Comparison of ENCODE assay signal across 1 cellular context in the genomic region with DNA sequence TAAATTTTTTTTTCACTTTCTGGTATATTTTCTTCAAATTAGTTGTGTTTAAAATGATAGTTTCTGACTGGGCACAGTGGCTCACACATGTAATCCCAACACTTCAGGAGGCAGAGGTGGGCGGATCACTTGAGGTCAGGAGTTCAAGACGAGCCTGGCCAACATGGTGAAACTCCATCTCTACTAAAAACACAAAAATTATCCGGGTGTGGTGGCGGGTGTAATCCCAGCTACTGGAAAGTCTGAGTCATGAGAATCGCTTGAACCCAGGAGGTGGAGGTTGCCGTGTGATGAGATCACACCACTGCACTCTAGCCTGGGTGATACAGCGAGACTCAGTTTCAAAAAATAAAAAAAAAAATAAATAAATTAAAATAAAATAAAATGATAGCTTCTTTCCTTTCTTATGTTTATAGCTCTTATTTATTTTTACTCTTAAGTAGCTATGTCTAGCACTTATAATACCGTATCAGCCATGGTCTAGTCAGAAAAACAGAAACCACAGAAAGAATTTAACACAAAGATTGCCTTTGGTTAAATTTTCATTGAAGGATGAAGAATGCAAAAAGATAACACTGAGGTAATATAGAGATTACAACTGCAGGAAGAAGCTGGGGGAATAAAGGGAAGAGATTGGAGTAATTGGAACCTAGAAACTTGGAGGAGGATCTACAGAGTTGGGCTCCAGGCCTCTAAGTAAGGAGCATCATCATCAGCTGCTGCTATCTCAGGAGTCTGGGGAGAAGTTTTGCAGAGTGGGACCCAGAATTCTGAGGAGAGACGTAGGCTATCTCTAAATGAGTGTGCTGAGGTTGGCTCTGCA.
TF ChIP-seq lines count a peak whose summit lies in the region.

No MANE protein-coding gene starts in this region.

TF ChIP-seq in K562, 482 proteins besides CTCF, POLR2A, EP300 and RAD21 (continued from another document and continues in another):
- TF ChIP-seq, protein P1, sequence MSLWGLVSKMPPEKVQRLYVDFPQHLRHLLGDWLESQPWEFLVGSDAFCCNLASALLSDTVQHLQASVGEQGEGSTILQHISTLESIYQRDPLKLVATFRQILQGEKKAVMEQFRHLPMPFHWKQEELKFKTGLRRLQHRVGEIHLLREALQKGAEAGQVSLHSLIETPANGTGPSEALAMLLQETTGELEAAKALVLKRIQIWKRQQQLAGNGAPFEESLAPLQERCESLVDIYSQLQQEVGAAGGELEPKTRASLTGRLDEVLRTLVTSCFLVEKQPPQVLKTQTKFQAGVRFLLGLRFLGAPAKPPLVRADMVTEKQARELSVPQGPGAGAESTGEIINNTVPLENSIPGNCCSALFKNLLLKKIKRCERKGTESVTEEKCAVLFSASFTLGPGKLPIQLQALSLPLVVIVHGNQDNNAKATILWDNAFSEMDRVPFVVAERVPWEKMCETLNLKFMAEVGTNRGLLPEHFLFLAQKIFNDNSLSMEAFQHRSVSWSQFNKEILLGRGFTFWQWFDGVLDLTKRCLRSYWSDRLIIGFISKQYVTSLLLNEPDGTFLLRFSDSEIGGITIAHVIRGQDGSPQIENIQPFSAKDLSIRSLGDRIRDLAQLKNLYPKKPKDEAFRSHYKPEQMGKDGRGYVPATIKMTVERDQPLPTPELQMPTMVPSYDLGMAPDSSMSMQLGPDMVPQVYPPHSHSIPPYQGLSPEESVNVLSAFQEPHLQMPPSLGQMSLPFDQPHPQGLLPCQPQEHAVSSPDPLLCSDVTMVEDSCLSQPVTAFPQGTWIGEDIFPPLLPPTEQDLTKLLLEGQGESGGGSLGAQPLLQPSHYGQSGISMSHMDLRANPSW (CRISPR knock-in tag; IDR thresholded peaks at IDR 0.05) = no peak
- TF ChIP-seq MEF2D (tag; conservative IDR thresholded peaks at IDR 0.05; ENCODE audit: low read depth) = no peak
- TF ChIP-seq DPF2 (IDR thresholded peaks at IDR 0.05) = peak; percentile 87
- TF ChIP-seq ZC3H4 (CRISPR knock-in tag; IDR thresholded peaks at IDR 0.05; ENCODE audit: borderline replicate concordance) = no peak
- no peak for TF ChIP-seq ZNF511 (CRISPR knock-in tag; IDR thresholded peaks at IDR 0.05)
- no peak for TF ChIP-seq EP400 (IDR thresholded peaks at IDR 0.05)
- no peak for TF ChIP-seq ZNF695 (CRISPR knock-in tag; IDR thresholded peaks at IDR 0.05)
- TF ChIP-seq ILF3 (IDR thresholded peaks at IDR 0.05; ENCODE audit: borderline replicate concordance) = no peak
- TF ChIP-seq E2F3 (CRISPR knock-in tag; IDR thresholded peaks at IDR 0.05) = no peak
- no peak for TF ChIP-seq KAT8 (IDR thresholded peaks at IDR 0.05; ENCODE audit: low read depth)
- TF ChIP-seq RFX7 (CRISPR knock-in tag; IDR thresholded peaks at IDR 0.05) = no peak
- TF ChIP-seq, protein P2, sequence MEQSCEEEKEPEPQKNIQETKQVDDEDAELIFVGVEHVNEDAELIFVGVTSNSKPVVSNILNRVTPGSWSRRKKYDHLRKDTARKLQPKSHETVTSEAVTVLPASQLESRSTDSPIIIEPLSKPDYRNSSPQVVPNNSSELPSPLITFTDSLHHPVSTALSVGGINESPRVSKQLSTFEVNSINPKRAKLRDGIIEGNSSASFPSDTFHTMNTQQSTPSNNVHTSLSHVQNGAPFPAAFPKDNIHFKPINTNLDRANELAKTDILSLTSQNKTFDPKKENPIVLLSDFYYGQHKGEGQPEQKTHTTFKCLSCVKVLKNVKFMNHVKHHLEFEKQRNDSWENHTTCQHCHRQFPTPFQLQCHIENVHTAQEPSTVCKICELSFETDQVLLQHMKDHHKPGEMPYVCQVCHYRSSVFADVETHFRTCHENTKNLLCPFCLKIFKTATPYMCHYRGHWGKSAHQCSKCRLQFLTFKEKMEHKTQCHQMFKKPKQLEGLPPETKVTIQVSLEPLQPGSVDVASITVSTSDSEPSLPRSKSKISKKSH (CRISPR knock-in tag; IDR thresholded peaks at IDR 0.05) = no peak
- TF ChIP-seq NR2C1 (IDR thresholded peaks at IDR 0.05) = 0 out of 2 replicates have a peak, but pooled peaks have one; percentile 23
- peak; percentile 75 for TF ChIP-seq NR2C1 (tag; IDR thresholded peaks at IDR 0.05)
- TF ChIP-seq SLC30A9 (CRISPR knock-in tag; IDR thresholded peaks at IDR 0.05) = no peak
- TF ChIP-seq ZNF384 (IDR thresholded peaks at IDR 0.05; ENCODE audit: low read depth, low read length) = no peak
- no peak for TF ChIP-seq TAF15 (IDR thresholded peaks at IDR 0.05; ENCODE audit: low read depth, low read length)
- TF ChIP-seq NR2C2 (CRISPR knock-in tag; IDR thresholded peaks at IDR 0.05) = no peak
- peak; percentile 57 for TF ChIP-seq NR2C2 (tag; IDR thresholded peaks at IDR 0.05)
- no peak for TF ChIP-seq OTX1 (CRISPR knock-in tag; IDR thresholded peaks at IDR 0.05)
- TF ChIP-seq NFIC (IDR thresholded peaks at IDR 0.05) = no peak
- TF ChIP-seq FIP1L1 (IDR thresholded peaks at IDR 0.05; ENCODE audit: low read depth, low read length, poor library complexity, severe bottlenecking) = no peak
- TF ChIP-seq ZNF318 (IDR thresholded peaks at IDR 0.05; ENCODE audit: borderline replicate concordance in 1 of 2, low read depth in 1 of 2) = no peak
- TF ChIP-seq, protein P3, sequence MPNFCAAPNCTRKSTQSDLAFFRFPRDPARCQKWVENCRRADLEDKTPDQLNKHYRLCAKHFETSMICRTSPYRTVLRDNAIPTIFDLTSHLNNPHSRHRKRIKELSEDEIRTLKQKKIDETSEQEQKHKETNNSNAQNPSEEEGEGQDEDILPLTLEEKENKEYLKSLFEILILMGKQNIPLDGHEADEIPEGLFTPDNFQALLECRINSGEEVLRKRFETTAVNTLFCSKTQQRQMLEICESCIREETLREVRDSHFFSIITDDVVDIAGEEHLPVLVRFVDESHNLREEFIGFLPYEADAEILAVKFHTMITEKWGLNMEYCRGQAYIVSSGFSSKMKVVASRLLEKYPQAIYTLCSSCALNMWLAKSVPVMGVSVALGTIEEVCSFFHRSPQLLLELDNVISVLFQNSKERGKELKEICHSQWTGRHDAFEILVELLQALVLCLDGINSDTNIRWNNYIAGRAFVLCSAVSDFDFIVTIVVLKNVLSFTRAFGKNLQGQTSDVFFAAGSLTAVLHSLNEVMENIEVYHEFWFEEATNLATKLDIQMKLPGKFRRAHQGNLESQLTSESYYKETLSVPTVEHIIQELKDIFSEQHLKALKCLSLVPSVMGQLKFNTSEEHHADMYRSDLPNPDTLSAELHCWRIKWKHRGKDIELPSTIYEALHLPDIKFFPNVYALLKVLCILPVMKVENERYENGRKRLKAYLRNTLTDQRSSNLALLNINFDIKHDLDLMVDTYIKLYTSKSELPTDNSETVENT (CRISPR knock-in tag; IDR thresholded peaks at IDR 0.05) = no peak
- no peak for TF ChIP-seq ZNF445 (CRISPR knock-in tag; IDR thresholded peaks at IDR 0.05; ENCODE audit: low read depth)
- peak; percentile 79; the same call in 1 of the 2 replicates for TF ChIP-seq SMARCC2 (IDR thresholded peaks at IDR 0.05; ENCODE audit: low read depth)
- TF ChIP-seq FOXP1 (CRISPR knock-in tag; IDR thresholded peaks at IDR 0.05) = no peak
- TF ChIP-seq RERE (CRISPR knock-in tag; IDR thresholded peaks at IDR 0.05; ENCODE audit: borderline replicate concordance) = no peak
- no peak for TF ChIP-seq MXI1 (IDR thresholded peaks at IDR 0.05; ENCODE audit: low read depth, low read length)
- TF ChIP-seq KLF1 (tag; IDR thresholded peaks at IDR 0.05) = no peak
- no peak for TF ChIP-seq GATA2 (CRISPR knock-in tag; IDR thresholded peaks at IDR 0.05)
- TF ChIP-seq ZNF232 (CRISPR knock-in tag; IDR thresholded peaks at IDR 0.05) = no peak
- 0 out of 4 replicates have a peak, but pooled peaks of 1 of the 2 experiments have one; percentile 28 for TF ChIP-seq TRIM24 (IDR thresholded peaks at IDR 0.05)
- no peak for TF ChIP-seq CC2D1A (IDR thresholded peaks at IDR 0.05)
- TF ChIP-seq LEF1 (IDR thresholded peaks at IDR 0.05) = no peak
- no peak for TF ChIP-seq ZNF75A (CRISPR knock-in tag; IDR thresholded peaks at IDR 0.05)
